8 cellular contexts compared by ENCODE assay signal in genomic region chr12:60494249-60494648, GRCh38.
DNase-seq lines count a peak whose midpoint lies in the region; ATAC-seq and TF ChIP-seq lines count a peak whose summit lies in the region.

No MANE protein-coding gene starts in this region.

- no peaks in the 10 kb centered on the region for H3K36me3 Mint-ChIP-seq in progenitor cell of endocrine pancreas (ENCODE audit: insufficient read depth)

- no peak overlapping the region for H3K27ac Mint-ChIP-seq in progenitor cell of endocrine pancreas

- peak; percentile 72 for TF ChIP-seq CTCF in choroid plexus epithelial cell (conservative IDR thresholded peaks at IDR 0.05; ENCODE audit: low read depth, low read length)
- TF ChIP-seq CTCF in progenitor cell of endocrine pancreas (IDR thresholded peaks at IDR 0.05; ENCODE audit: unreplicated experiment), result peak; percentile 72

- H3K4me3 ChIP-seq in choroid plexus epithelial cell (ENCODE audit: low read depth, low read length), result no peak overlapping the region

- ATAC-seq in GM21576 (IDR thresholded peaks at IDR 0.05; ENCODE audit: unreplicated experiment) (no peak), GM19328 (IDR thresholded peaks at IDR 0.05; ENCODE audit: unreplicated experiment) (no peak)

- DNase-seq in SKM-1 treated with dmso at 0.1 percent for 144 hours (lab: John Stamatoyannopoulos, UW; ENCODE audit: unreplicated experiment) (peak; percentile 2), SKM-1 (lab: John Stamatoyannopoulos, UW; ENCODE audit: unreplicated experiment) (no peak), NCI-H2081 (lab: John Stamatoyannopoulos, UW) (peak; percentile 21 to 32), choroid plexus epithelial cell (ENCODE audit: low read depth) (peak; percentile 73), progenitor cell of endocrine pancreas (ENCODE audit: low spot score, unreplicated experiment) (no peak), ecto neural progenitor cell (ENCODE audit: low spot score) (no peak)

- no peak overlapping the region for H3K4me3 Mint-ChIP-seq in progenitor cell of endocrine pancreas (ENCODE audit: low read depth)

- no peaks in the 10 kb centered on the region for H3K4me1 Mint-ChIP-seq in progenitor cell of endocrine pancreas (ENCODE audit: low read depth)

- no peaks in the 10 kb centered on the region for H3K9me3 Mint-ChIP-seq in progenitor cell of endocrine pancreas (ENCODE audit: low read depth)

- H3K27me3 Mint-ChIP-seq in progenitor cell of endocrine pancreas, result peaks cover 6% of the 10 kb centered on the region

Comparison
In these comparisons a context has a peak if more than half of its experiments do, and no peak if none do; other contexts are left out.
1. DNase-seq: peak in SKM-1 treated with dmso at 0.1 percent for 144 hours (single experiment), NCI-H2081 (2 of 2) and choroid plexus epithelial cell (single experiment); none in SKM-1 (single experiment), progenitor cell of endocrine pancreas (single experiment) and ecto neural progenitor cell (single experiment).